Comparison of ENCODE assay signal across 7 cellular contexts in the genomic region with DNA sequence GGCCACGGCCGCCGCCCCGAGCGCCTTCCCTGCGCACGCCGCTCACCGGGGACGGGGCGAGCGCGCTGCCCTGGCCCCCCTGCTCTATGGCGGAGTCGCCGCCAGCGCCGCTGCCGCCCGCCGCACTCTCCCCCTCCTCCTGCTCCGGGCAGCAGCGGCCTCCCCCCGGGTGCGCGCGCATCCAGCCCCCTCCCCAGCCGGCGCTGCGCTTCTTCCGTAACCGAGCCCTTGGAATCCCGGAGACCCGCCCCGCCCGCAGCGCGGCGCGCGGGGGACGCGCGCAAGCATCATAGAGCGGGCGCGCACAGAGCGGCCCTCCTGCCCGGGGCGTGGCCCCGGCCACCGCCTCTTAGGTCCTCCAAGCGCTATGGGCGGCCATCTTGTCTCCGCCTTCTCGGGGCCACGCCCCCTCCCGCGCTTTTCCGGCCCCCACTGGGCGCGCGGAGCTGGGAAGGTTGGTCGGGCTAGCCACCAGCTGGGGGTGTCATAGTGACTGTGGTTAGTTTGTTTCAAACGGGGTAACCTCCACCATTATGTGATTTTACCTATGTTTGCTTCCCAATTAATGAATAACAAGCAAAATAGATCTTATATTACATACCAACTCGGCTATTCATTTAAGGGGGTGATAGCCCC. TPM values are rescaled to one million over a fixed set of nuclear protein-coding genes. Genes with fewer than 3 reads are reported as not detected.
DNase-seq lines count a peak whose midpoint lies in the region; ATAC-seq and TF ChIP-seq lines count a peak whose summit lies in the region.

A gene with protein sequence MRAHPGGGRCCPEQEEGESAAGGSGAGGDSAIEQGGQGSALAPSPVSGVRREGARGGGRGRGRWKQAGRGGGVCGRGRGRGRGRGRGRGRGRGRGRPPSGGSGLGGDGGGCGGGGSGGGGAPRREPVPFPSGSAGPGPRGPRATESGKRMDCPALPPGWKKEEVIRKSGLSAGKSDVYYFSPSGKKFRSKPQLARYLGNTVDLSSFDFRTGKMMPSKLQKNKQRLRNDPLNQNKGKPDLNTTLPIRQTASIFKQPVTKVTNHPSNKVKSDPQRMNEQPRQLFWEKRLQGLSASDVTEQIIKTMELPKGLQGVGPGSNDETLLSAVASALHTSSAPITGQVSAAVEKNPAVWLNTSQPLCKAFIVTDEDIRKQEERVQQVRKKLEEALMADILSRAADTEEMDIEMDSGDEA (minus strand): TSS at position 291 of the 636 bp plus-strand sequence. CDS start 110 bp downstream, at position 181.

- peak; percentile 62 for TF ChIP-seq POLR2A in GM18505 (IDR thresholded peaks at IDR 0.05; ENCODE audit: borderline replicate concordance, extremely low read depth, insufficient read depth, insufficient read length)

- DNase-seq in NCI-H2029 (lab: John Stamatoyannopoulos, UW) (peak; percentile 80), T-helper 22 cell (ENCODE audit: low read depth) (peak; percentile 89), astrocyte of the cerebellum (ENCODE audit: low read depth) (peak; percentile 90), hepatic stellate cell (ENCODE audit: low spot score) (peak; percentile 81), renal cortical epithelial cell (ENCODE audit: low read depth) (peak; percentile 80)

- in situ Hi-C loops in astrocyte of the cerebellum (cut with HindIII; ENCODE audit: low sequenced_read_pairs) = no loop called here

- peak within 1 kb of the TSS; percentile 68 for H3K4me3 ChIP-seq in astrocyte of the cerebellum (ENCODE audit: low read depth, low read length)

- ATAC-seq in GM18505 (IDR thresholded peaks at IDR 0.05; ENCODE audit: unreplicated experiment) (peak; percentile 87), HG02973 (IDR thresholded peaks at IDR 0.05; ENCODE audit: unreplicated experiment) (peak; percentile 89)

- TF ChIP-seq CTCF in astrocyte of the cerebellum (IDR thresholded peaks at IDR 0.05; ENCODE audit: low read depth, low read length, missing control alignments) = no peak

RNA-seq across cellular contexts. Expression of the gene that starts here (rescaled TPM):
- total RNA-seq in renal cortical epithelial cell = 33.5 and 38.4 TPM in 2 replicates

Comparison
In these comparisons a context has a peak if more than half of its experiments do, and no peak if none do; other contexts are left out.
1. Peak in every context shown above with its lines: DNase-seq, ATAC-seq and H3K4me3 ChIP-seq.